ENCODE assay signal across 10 cellular contexts in genomic region chr1:25567710-25568089, GRCh38. TPM values are rescaled to one million over a fixed set of nuclear protein-coding genes. Genes with fewer than 3 reads are reported as not detected.
A peak's percentile ranks its signal among the peaks of the same experiment; 100 is the strongest.
DNase-seq lines count a peak whose midpoint lies in the region; ATAC-seq and TF ChIP-seq lines count a peak whose summit lies in the region.
"Had no signal": no experiment of that assay in that cellular context is flagged by ENCODE, and none has a peak within 500 bp of the region (broad histone marks: within the 10 kb centered on the region; RNA-seq: fewer than 3 reads in every experiment).

No MANE protein-coding gene starts in this region.

- no peaks in the 10 kb centered on the region for H3K79me2 ChIP-seq in fibroblast of lung (ENCODE audit: control insufficient read depth, insufficient read depth, low read length)

- 80 to 88% methylated on average over 10 of the region's 10 CpGs for WGBS in sigmoid colon, 2 donors

- peak overlapping the region; percentile 7 for H3K4me2 ChIP-seq in fibroblast of lung (ENCODE audit: extremely low read depth, insufficient read depth, low read length)

- H3K4me1 ChIP-seq in CD8-positive, alpha-beta T cell (ENCODE audit: insufficient read depth, low read length), result peaks cover 75% of the 10 kb centered on the region
- H3K4me1 ChIP-seq in fibroblast of lung (ENCODE audit: control insufficient read depth, extremely low read depth, insufficient read depth, low read length) (peaks cover 33% of the 10 kb centered on the region), sigmoid colon (peaks cover 0 to 50% (median 42%) of the 10 kb centered on the region in 4 donors)

- H3K36me3 ChIP-seq in CD8-positive, alpha-beta T cell (ENCODE audit: insufficient read depth, low read length), result peaks cover 34% of the 10 kb centered on the region
- H3K36me3 ChIP-seq in fibroblast of lung (ENCODE audit: control insufficient read depth, insufficient read depth, low read length) (peaks cover 6% of the 10 kb centered on the region), sigmoid colon (peaks cover 0 to 13% (median 2%) of the 10 kb centered on the region in 4 donors)

- H3K4me3 Mint-ChIP-seq in CD8-positive, alpha-beta T cell, result peak overlapping the region; percentile 52
- H3K4me3 Mint-ChIP-seq in T-helper 17 cell, result no peak overlapping the region

- no peak for ATAC-seq in CD8-positive, alpha-beta T cell
- no peak for ATAC-seq in T-helper 17 cell
- no peak for ATAC-seq in GM19455 (IDR thresholded peaks at IDR 0.05; ENCODE audit: unreplicated experiment)
- ATAC-seq in GM21717 (IDR thresholded peaks at IDR 0.05; ENCODE audit: unreplicated experiment), result no peak
- no peak for ATAC-seq in GM18873 (IDR thresholded peaks at IDR 0.05; ENCODE audit: low FRiP score, unreplicated experiment)

- H3K9me3 Mint-ChIP-seq in CD8-positive, alpha-beta T cell, result no peaks in the 10 kb centered on the region

- no peaks in the 10 kb centered on the region for H3K27me3 Mint-ChIP-seq in CD8-positive, alpha-beta T cell (ENCODE audit: low read depth)
- H3K27me3 Mint-ChIP-seq in T-helper 17 cell, result no peaks in the 10 kb centered on the region

- POLR2A ChIA-PET in CD8-positive, alpha-beta T cell (lab: Charles Lee), result interaction anchor here (1.2 to 7.7 kb wide), 5 partner anchors 11 to 63 kb away, joined by 4 to 121 read pairs (median 22); partner anchors contain the start of gene LDLRAP1

- no peak for TF ChIP-seq POLR2A in sigmoid colon (IDR thresholded peaks at IDR 0.05)

- H3K36me3 Mint-ChIP-seq in CD8-positive, alpha-beta T cell, result peaks cover 67% of the 10 kb centered on the region
- peaks cover 3% of the 10 kb centered on the region for H3K36me3 Mint-ChIP-seq in T-helper 17 cell (ENCODE audit: low read depth)

- H3K27me3 ChIP-seq in CD8-positive, alpha-beta T cell (ENCODE audit: insufficient read depth, low read length), result no peaks in the 10 kb centered on the region
- no peaks in the 10 kb centered on the region for H3K27me3 ChIP-seq in fibroblast of lung (ENCODE audit: control insufficient read depth, insufficient read depth, low read length)
- no peaks in the 10 kb centered on the region for H3K27me3 ChIP-seq in sigmoid colon

- intact Hi-C loops in CD8-positive, alpha-beta T cell (cut with DNase I, micrococcal nuclease), result loop anchor here in 1 of 2 experiments (2.0 to 5.0 kb wide), 2 partner anchors 35 to 65 kb away; no protein-coding TSS in a partner anchor
- intact Hi-C loops in sigmoid colon (cut with DNase I), result loop anchor here (2.0 kb wide), 1 partner anchor 23 kb away; no protein-coding TSS in a partner anchor

- no peaks in the 10 kb centered on the region for H4K20me1 ChIP-seq in fibroblast of lung (ENCODE audit: control insufficient read depth, extremely low read depth, insufficient read depth, low read length)

- no peak overlapping the region for H3K4me3 ChIP-seq in CD8-positive, alpha-beta T cell (ENCODE audit: low read depth, low read length)
- H3K4me3 ChIP-seq in fibroblast of lung (replicated peaks in 1 of 4; ENCODE audit: control extremely low read depth in 1 of 4, insufficient read depth in 1 of 4, low read depth in 3 of 4, low read length in 4 of 4), result no peak overlapping the region
- no peak overlapping the region for H3K4me3 ChIP-seq in sigmoid colon

- no peak for TF ChIP-seq CTCF in CD8-positive, alpha-beta T cell (IDR thresholded peaks at IDR 0.05)
- no peak for TF ChIP-seq CTCF in fibroblast of lung (conservative IDR thresholded peaks at IDR 0.05 in 1 of 2, IDR thresholded peaks at IDR 0.05 in 1 of 2; ENCODE audit: low read depth in 1 of 2, low read length in 2 of 2)
- no peak for TF ChIP-seq CTCF in sigmoid colon (IDR thresholded peaks at IDR 0.05)

- H3K9me3 ChIP-seq in CD8-positive, alpha-beta T cell (ENCODE audit: low read length), result no peaks in the 10 kb centered on the region
- no peaks in the 10 kb centered on the region for H3K9me3 ChIP-seq in T-helper 17 cell (ENCODE audit: control insufficient read depth, low read length, poor library complexity, severe bottlenecking)
- no peaks in the 10 kb centered on the region for H3K9me3 ChIP-seq in fibroblast of lung (ENCODE audit: control insufficient read depth, insufficient read depth, low read depth, low read length)
- no peaks in the 10 kb centered on the region for H3K9me3 ChIP-seq in sigmoid colon

- no peak overlapping the region for H2AFZ ChIP-seq in fibroblast of lung (ENCODE audit: low read length)

- H3K27ac Mint-ChIP-seq in CD8-positive, alpha-beta T cell, result peak overlapping the region; percentile 96
- peak overlapping the region; percentile 95 for H3K27ac Mint-ChIP-seq in T-helper 17 cell

- no peak overlapping the region for H3K9ac ChIP-seq in fibroblast of lung (ENCODE audit: insufficient read depth, low read length)

- H3K4me1 Mint-ChIP-seq in CD8-positive, alpha-beta T cell (ENCODE audit: low read depth), result peaks cover 85% of the 10 kb centered on the region
- H3K4me1 Mint-ChIP-seq in T-helper 17 cell, result peaks cover 43% of the 10 kb centered on the region

- no peak for TF ChIP-seq EP300 in sigmoid colon (IDR thresholded peaks at IDR 0.05)

- CTCF ChIA-PET in CD8-positive, alpha-beta T cell (lab: Charles Lee), result interaction anchor here (0.8 to 8.6 kb wide), 10 partner anchors 9 to 243 kb away, joined by 3 to 106 read pairs (median 6); partner anchors contain the start of gene LDLRAP1

- DNase-seq in CD8-positive, alpha-beta T cell, result no peak
- DNase-seq in T-helper 17 cell (no peak), fibroblast of lung (ENCODE audit: low read depth in 2 of 2) (no peak), sigmoid colon (peak; percentile 80), inferior parietal cortex (ENCODE audit: extremely low spot score) (no peak)
- DNase-seq: activated gamma-delta T cell, DND-41 had no signal

- no peak overlapping the region for H3K27ac ChIP-seq in CD8-positive, alpha-beta T cell (ENCODE audit: low read depth, low read length)
- H3K27ac ChIP-seq in fibroblast of lung (ENCODE audit: insufficient read depth, low read length) (peak overlapping the region; percentile 83), sigmoid colon (peak overlapping the region; percentile 76 to 91 (median 86))

RNA-seq across cellular contexts. Expression of gene LDLRAP1, which starts 24.3 kb away (rescaled TPM):
- 10 to 100 TPM; 46.1 to 49.5 TPM for total RNA-seq in CD8-positive, alpha-beta T cell
- total RNA-seq in T-helper 17 cell (10 to 100 TPM; 90.3 to 96.6 TPM), fibroblast of lung (6.9 and 7.3 TPM in 2 replicates), sigmoid colon (10 to 100 TPM in 2 of 4 donors, 1 to 10 TPM in 2; 9.1 to 17.4 (median 10.3) TPM)
- polyA plus RNA-seq in fibroblast of lung (12.5 and 21.0 TPM in 2 replicates), sigmoid colon (10 to 100 TPM; 25.9 to 35.8 (median 30.0) TPM)
- 11.2 and 18.5 TPM in 2 replicates for polyA plus RNA-seq in fibroblast of lung (2012)
- 20.5 and 33.9 TPM in 2 replicates for polyA minus RNA-seq in fibroblast of lung (ENCODE audit: low replicate concordance)

RNA-seq across cellular contexts. Expression of gene MAN1C1, which starts 48.9 kb away (rescaled TPM):
- 10 to 100 TPM; 24.6 to 25.7 TPM for total RNA-seq in CD8-positive, alpha-beta T cell
- 10 to 100 TPM; 16.9 to 27.3 TPM for total RNA-seq in T-helper 17 cell
- total RNA-seq in fibroblast of lung, result 14.6 and 17.7 TPM in 2 replicates
- 10.4 and 51.4 TPM in 2 replicates for polyA plus RNA-seq in fibroblast of lung
- polyA plus RNA-seq in fibroblast of lung (2012), result 7.5 and 52.0 TPM in 2 replicates
- 13.1 and 106 TPM in 2 replicates for polyA minus RNA-seq in fibroblast of lung (ENCODE audit: low replicate concordance)
- total RNA-seq in sigmoid colon, result 10 to 100 TPM; 12.8 to 32.1 (median 22.9) TPM
- polyA plus RNA-seq in sigmoid colon, result 1 to 10 TPM in 2 of 3 donors, under 1 TPM in 1; 0.69 to 7.4 (median 3.6) TPM
